In genomic region chr19:4053423-4054324, GRCh38 we compare ENCODE assay signal across 15 cellular contexts. TPM values are rescaled to one million over a fixed set of nuclear protein-coding genes. Genes with fewer than 3 reads are reported as not detected.
DNase-seq lines count a peak whose midpoint lies in the region; ATAC-seq and TF ChIP-seq lines count a peak whose summit lies in the region.
"Had no signal": no experiment of that assay in that cellular context is flagged by ENCODE, and none has a peak within 500 bp of the region (broad histone marks: within the 10 kb centered on the region; RNA-seq: fewer than 3 reads in every experiment).

No MANE protein-coding gene starts in this region.

- peaks cover 80% of the 10 kb centered on the region for H3K79me2 ChIP-seq in PC-9 (ENCODE audit: low read depth)
- H3K79me2 ChIP-seq in osteoblast (ENCODE audit: insufficient read depth, low read length), result peaks cover 95% of the 10 kb centered on the region

- H3K9me3 ChIP-seq in CD4-positive, alpha-beta memory T cell (ENCODE audit: control insufficient read depth in 1 of 2, low read length in 2 of 2), result no peaks in the 10 kb centered on the region
- no peaks in the 10 kb centered on the region for H3K9me3 ChIP-seq in PC-9 (ENCODE audit: insufficient read depth, low read depth)
- no peaks in the 10 kb centered on the region for H3K9me3 ChIP-seq in osteoblast (ENCODE audit: low read depth, low read length)
- H3K9me3 ChIP-seq: MG63, SK-N-SH had no signal

- H3K9me3 Mint-ChIP-seq in CD4-positive, alpha-beta memory T cell, result peaks cover 0 to 3% (median 0%) of the 10 kb centered on the region in 8 donors
- no peaks in the 10 kb centered on the region for H3K9me3 Mint-ChIP-seq in effector memory CD8-positive, alpha-beta T cell
- no peaks in the 10 kb centered on the region for H3K9me3 Mint-ChIP-seq in T-cell

- POLR2A ChIA-PET in CD4-positive, alpha-beta memory T cell (lab: Charles Lee; ENCODE audit: partially characterized antibody), result no interaction called here
- POLR2A ChIA-PET in PC-9 (lab: Charles Lee; ENCODE audit: unreplicated experiment) (no interaction called here), T-cell (lab: Charles Lee) (no interaction called here)

- peak in 1 of 5 donors; percentile 29 for DNase-seq in CD4-positive, alpha-beta memory T cell
- DNase-seq in PC-9, result no peak
- DNase-seq in effector memory CD8-positive, alpha-beta T cell, result no peak
- DNase-seq in osteoblast (ENCODE audit: insufficient read length, low spot score, missing footprints), result no peak
- no peak for DNase-seq in HCEC 1CT
- no peak for DNase-seq in T-cell
- no peak for DNase-seq in T-helper 1 cell
- DNase-seq: activated CD4-positive, CD25-positive, alpha-beta regulatory T cell treated with anti-CD3 and anti-CD28 coated beads, Interleukin-2, amount 50 U/mL, for 72 hours; activated naive CD4-positive, alpha-beta T cell; COR-L47; MG63; NCI-H69; retina; SK-N-SH had no signal

- H3K9me2 ChIP-seq in PC-9 (ENCODE audit: insufficient read depth), result no peaks in the 10 kb centered on the region
- H3K9me2 ChIP-seq: SK-N-SH had no signal

- H3K4me1 Mint-ChIP-seq in CD4-positive, alpha-beta memory T cell, result peaks cover 23 to 51% (median 32%) of the 10 kb centered on the region in 4 donors
- peaks cover 46 to 53% of the 10 kb centered on the region in 2 donors for H3K4me1 Mint-ChIP-seq in effector memory CD8-positive, alpha-beta T cell (ENCODE audit: low read depth in 2 of 2)
- H3K4me1 Mint-ChIP-seq in T-cell, result peaks cover 45 to 49% (median 46%) of the 10 kb centered on the region in 3 donors

- no TSS peak for BruUV-seq in PC-9 (replicated peaks; lab: Mats Ljungman, UMichigan)

- peaks cover 33% of the 10 kb centered on the region for H3K4me1 ChIP-seq in CD4-positive, alpha-beta memory T cell (ENCODE audit: insufficient read depth, low read length)
- peaks cover 37% of the 10 kb centered on the region for H3K4me1 ChIP-seq in PC-9 (replicated peaks; ENCODE audit: insufficient read depth)
- H3K4me1 ChIP-seq in osteoblast (ENCODE audit: insufficient read depth, low read length), result peaks cover 32% of the 10 kb centered on the region

- H4K20me1 ChIP-seq in PC-9 (ENCODE audit: insufficient read depth) (peaks cover 36% of the 10 kb centered on the region), osteoblast (ENCODE audit: insufficient read depth, low read length) (peaks cover 68% of the 10 kb centered on the region)

- no peaks in the 10 kb centered on the region for H3K27me3 Mint-ChIP-seq in CD4-positive, alpha-beta memory T cell
- no peaks in the 10 kb centered on the region for H3K27me3 Mint-ChIP-seq in effector memory CD8-positive, alpha-beta T cell
- H3K27me3 Mint-ChIP-seq in T-cell, result no peaks in the 10 kb centered on the region

- H3K4me3 Mint-ChIP-seq in CD4-positive, alpha-beta memory T cell, result peak overlapping the region in 4 of 8 donors; percentile 43 to 68 (median 56)
- H3K4me3 Mint-ChIP-seq in effector memory CD8-positive, alpha-beta T cell, result peak overlapping the region; percentile 72 to 73
- H3K4me3 Mint-ChIP-seq in T-cell, result no peak overlapping the region

- no peak overlapping the region for H3K4me3 ChIP-seq in CD4-positive, alpha-beta memory T cell (ENCODE audit: low read length in 2 of 2)
- H3K4me3 ChIP-seq in PC-9 (peak overlapping the region; percentile 41; the same call in 1 of the 2 replicates), osteoblast (ENCODE audit: insufficient read depth, low read length) (no peak overlapping the region)
- H3K4me3 ChIP-seq: MG63 had no signal

- H3K27ac ChIP-seq in CD4-positive, alpha-beta memory T cell (ENCODE audit: low read depth, low read length), result no peak overlapping the region
- peak overlapping the region; percentile 99; the same call in 1 of the 2 replicates for H3K27ac ChIP-seq in PC-9
- no peak overlapping the region for H3K27ac ChIP-seq in osteoblast (ENCODE audit: low read depth, low read length)

- peaks cover 41% of the 10 kb centered on the region for H3K36me3 ChIP-seq in CD4-positive, alpha-beta memory T cell (ENCODE audit: insufficient read depth, low read length)
- peaks cover 5% of the 10 kb centered on the region; the same call in 1 of the 2 replicates for H3K36me3 ChIP-seq in PC-9 (ENCODE audit: low read depth)
- peaks cover 38% of the 10 kb centered on the region for H3K36me3 ChIP-seq in osteoblast (ENCODE audit: insufficient read depth, low read length)

- H3K4me2 ChIP-seq in PC-9 (peak overlapping the region; percentile 98), osteoblast (ENCODE audit: insufficient read depth, low read length) (peak overlapping the region; percentile 18)
- H3K4me2 ChIP-seq: SK-N-SH had no signal

- no peaks in the 10 kb centered on the region for H3K27me3 ChIP-seq in CD4-positive, alpha-beta memory T cell (ENCODE audit: insufficient read depth, low read length)
- H3K27me3 ChIP-seq in PC-9 (ENCODE audit: insufficient read depth, low read depth) (no peaks in the 10 kb centered on the region), osteoblast (ENCODE audit: insufficient read depth, low read length) (no peaks in the 10 kb centered on the region)
- H3K27me3 ChIP-seq: MG63 had no signal

- H3F3A ChIP-seq in PC-9 (ENCODE audit: insufficient read depth, low read depth), result peaks cover 47% of the 10 kb centered on the region

- peaks cover 31 to 50% of the 10 kb centered on the region in 2 donors for H3K36me3 Mint-ChIP-seq in CD4-positive, alpha-beta memory T cell
- peaks cover 95% of the 10 kb centered on the region for H3K36me3 Mint-ChIP-seq in effector memory CD8-positive, alpha-beta T cell (ENCODE audit: insufficient read depth)
- peaks cover 34% of the 10 kb centered on the region for H3K36me3 Mint-ChIP-seq in T-cell

- no peak for ATAC-seq in effector memory CD8-positive, alpha-beta T cell (replicated peaks)
- ATAC-seq in GM19467 (IDR thresholded peaks at IDR 0.05; ENCODE audit: unreplicated experiment) (no peak), T-cell (replicated peaks in 1 of 4) (no peak)

- no peak for TF ChIP-seq CTCF in PC-9 (conservative IDR thresholded peaks at IDR 0.05)
- TF ChIP-seq CTCF in osteoblast (IDR thresholded peaks at IDR 0.05; ENCODE audit: extremely low read depth, low read depth, low read length), result no peak

- intact Hi-C loops in CD4-positive, alpha-beta memory T cell (cut with micrococcal nuclease), result no loop called here
- intact Hi-C loops in PC-9 (cut with micrococcal nuclease; ENCODE audit: unreplicated experiment), result no loop called here

- H2AFZ ChIP-seq in PC-9, result no peak overlapping the region
- no peak overlapping the region for H2AFZ ChIP-seq in osteoblast (ENCODE audit: low read length)

- CTCF ChIA-PET in CD4-positive, alpha-beta memory T cell (lab: Charles Lee; ENCODE audit: partially characterized antibody), result no interaction called here
- CTCF ChIA-PET in PC-9 (lab: Charles Lee) (no interaction called here), T-cell (lab: Charles Lee) (no interaction called here)

- peak overlapping the region in 6 of 7 donors; percentile 46 to 80 (median 54) for H3K27ac Mint-ChIP-seq in CD4-positive, alpha-beta memory T cell
- H3K27ac Mint-ChIP-seq in effector memory CD8-positive, alpha-beta T cell, result peak overlapping the region; percentile 68 to 87
- no peak overlapping the region for H3K27ac Mint-ChIP-seq in T-cell

RNA-seq across cellular contexts. Expression of gene ZBTB7A, which starts 13.0 kb away (rescaled TPM):
- total RNA-seq in CD4-positive, alpha-beta memory T cell, result 10 to 100 TPM; 57.0 to 57.7 TPM
- polyA plus RNA-seq in CD4-positive, alpha-beta memory T cell, result 10 to 100 TPM in 1 of 2 donors, 1 to 10 TPM in 1; 9.6 to 48.2 TPM
- total RNA-seq in PC-9 (2021), result 41.2 and 48.2 TPM in 2 replicates
- 38.6 and 42.7 TPM in 2 replicates for total RNA-seq in osteoblast
- 10 to 100 TPM; 43.6 to 85.7 (median 81.8) TPM for total RNA-seq in T-cell

RNA-seq across cellular contexts. Expression of gene PIAS4, which starts 46.1 kb away (rescaled TPM):
- 10 to 100 TPM; 38.6 to 42.6 TPM for total RNA-seq in CD4-positive, alpha-beta memory T cell
- 1 to 10 TPM; 5.2 to 6.1 TPM for polyA plus RNA-seq in CD4-positive, alpha-beta memory T cell
- total RNA-seq in PC-9 (2021) (25.5 and 26.5 TPM in 2 replicates), osteoblast (14.7 and 21.4 TPM in 2 replicates), T-cell (10 to 100 TPM; 21.8 to 42.6 (median 31.4) TPM)

Comparison
In these comparisons a context has a peak if more than half of its experiments do, and no peak if none do; other contexts are left out.
1. H3K27ac Mint-ChIP-seq: peak in CD4-positive, alpha-beta memory T cell (6 of 7) and effector memory CD8-positive, alpha-beta T cell (2 of 2); none in T-cell (0 of 2).
2. H3K4me3 Mint-ChIP-seq: peak in effector memory CD8-positive, alpha-beta T cell (2 of 2); none in T-cell (0 of 3).